In genomic region chr7:111931016-111931517, GRCh38 we compare ENCODE assay signal across 1 cellular context.
A peak's percentile ranks its signal among the peaks of the same experiment; 100 is the strongest.
TF ChIP-seq lines count a peak whose summit lies in the region.

No MANE protein-coding gene starts in this region.

TF ChIP-seq in HepG2, 621 proteins besides CTCF, POLR2A, EP300 and RAD21 (continued from another document and continues in another):
- TF ChIP-seq ZNF782 (CRISPR knock-in tag; IDR thresholded peaks at IDR 0.05; ENCODE audit: borderline replicate concordance): no peak
- no peak for TF ChIP-seq MED8 (CRISPR knock-in tag; IDR thresholded peaks at IDR 0.05; ENCODE audit: insufficient replicate concordance)
- TF ChIP-seq KAT2B (IDR thresholded peaks at IDR 0.05; ENCODE audit: borderline replicate concordance, low read depth, low read length): no peak
- TF ChIP-seq RCOR2 (CRISPR knock-in tag; IDR thresholded peaks at IDR 0.05): peak; percentile 71; the same call in 1 of the 2 replicates
- no peak for TF ChIP-seq ZNF784 (CRISPR knock-in tag; IDR thresholded peaks at IDR 0.05; ENCODE audit: borderline replicate concordance)
- TF ChIP-seq KAT7 (CRISPR knock-in tag; IDR thresholded peaks at IDR 0.05; ENCODE audit: borderline replicate concordance): no peak
- no peak for TF ChIP-seq ZNF18 (CRISPR knock-in tag; IDR thresholded peaks at IDR 0.05; ENCODE audit: insufficient replicate concordance)
- no peak for TF ChIP-seq FOXO4 (CRISPR knock-in tag; conservative IDR thresholded peaks at IDR 0.05)
- no peak for TF ChIP-seq TBL1XR1 (IDR thresholded peaks at IDR 0.05; ENCODE audit: borderline replicate concordance, low read length, partially characterized antibody)
- TF ChIP-seq ATF7-NPFF (CRISPR knock-in tag; IDR thresholded peaks at IDR 0.05; ENCODE audit: low read depth): no peak
- TF ChIP-seq ZFP36L1 (CRISPR knock-in tag; IDR thresholded peaks at IDR 0.05): no peak
- peak; percentile 45; the same call in 1 of the 2 replicates for TF ChIP-seq EHMT2 (IDR thresholded peaks at IDR 0.05; ENCODE audit: borderline replicate concordance, low read depth, low read length)
- TF ChIP-seq ZIK1 (CRISPR knock-in tag; IDR thresholded peaks at IDR 0.05; ENCODE audit: borderline replicate concordance, low read depth): no peak
- TF ChIP-seq FOXP1 (IDR thresholded peaks at IDR 0.05): peak; percentile 74
- peak; percentile 56; the same call in 1 of the 2 replicates for TF ChIP-seq FOXP1 (CRISPR knock-in tag; IDR thresholded peaks at IDR 0.05)
- TF ChIP-seq PBX3 (CRISPR knock-in tag; IDR thresholded peaks at IDR 0.05; ENCODE audit: borderline replicate concordance): no peak
- no peak for TF ChIP-seq RELA (CRISPR knock-in tag; IDR thresholded peaks at IDR 0.05)
- no peak for TF ChIP-seq ZBTB40 (IDR thresholded peaks at IDR 0.05)
- TF ChIP-seq ZBTB40 (CRISPR knock-in tag; IDR thresholded peaks at IDR 0.05): no peak
- 0 out of 2 replicates have a peak, but pooled peaks have one; percentile 8 for TF ChIP-seq MIER2 (CRISPR knock-in tag; IDR thresholded peaks at IDR 0.05)
- TF ChIP-seq ZBTB34 (CRISPR knock-in tag; IDR thresholded peaks at IDR 0.05): no peak
- TF ChIP-seq ZNF710 (CRISPR knock-in tag; IDR thresholded peaks at IDR 0.05; ENCODE audit: borderline replicate concordance): peak; percentile 56
- TF ChIP-seq NKX3-1 (CRISPR knock-in tag; IDR thresholded peaks at IDR 0.05): no peak
- TF ChIP-seq HDAC2 (CRISPR knock-in tag; IDR thresholded peaks at IDR 0.05): peak; percentile 69
- no peak for TF ChIP-seq ZNF430 (CRISPR knock-in tag; IDR thresholded peaks at IDR 0.05)
- no peak for TF ChIP-seq ZNF512B (CRISPR knock-in tag; IDR thresholded peaks at IDR 0.05; ENCODE audit: borderline replicate concordance)
- TF ChIP-seq NFIC (IDR thresholded peaks at IDR 0.05; ENCODE audit: low read length): peak; percentile 53; the same call in 1 of the 2 replicates
- TF ChIP-seq ZBTB14 (CRISPR knock-in tag; IDR thresholded peaks at IDR 0.05): no peak
- no peak for TF ChIP-seq TMF1 (CRISPR knock-in tag; IDR thresholded peaks at IDR 0.05; ENCODE audit: low read depth)
- no peak for TF ChIP-seq ZNF780A (CRISPR knock-in tag; IDR thresholded peaks at IDR 0.05)
- no peak for TF ChIP-seq ZNF772 (CRISPR knock-in tag; IDR thresholded peaks at IDR 0.05)
- no peak for TF ChIP-seq CHD4 (IDR thresholded peaks at IDR 0.05; ENCODE audit: borderline replicate concordance, low read length)
- peak; percentile 89 for TF ChIP-seq FOXA3 (CRISPR knock-in tag; IDR thresholded peaks at IDR 0.05)
- TF ChIP-seq ATF3 (CRISPR knock-in tag; IDR thresholded peaks at IDR 0.05): peak; percentile 81
- TF ChIP-seq KLF16 (CRISPR knock-in tag; IDR thresholded peaks at IDR 0.05): peak in 1 of 2 experiments; percentile 57; a peak in 1 of 4 replicates
- TF ChIP-seq ZNF605 (CRISPR knock-in tag; IDR thresholded peaks at IDR 0.05): no peak
